8 cellular contexts compared by ENCODE assay signal in the genomic region with DNA sequence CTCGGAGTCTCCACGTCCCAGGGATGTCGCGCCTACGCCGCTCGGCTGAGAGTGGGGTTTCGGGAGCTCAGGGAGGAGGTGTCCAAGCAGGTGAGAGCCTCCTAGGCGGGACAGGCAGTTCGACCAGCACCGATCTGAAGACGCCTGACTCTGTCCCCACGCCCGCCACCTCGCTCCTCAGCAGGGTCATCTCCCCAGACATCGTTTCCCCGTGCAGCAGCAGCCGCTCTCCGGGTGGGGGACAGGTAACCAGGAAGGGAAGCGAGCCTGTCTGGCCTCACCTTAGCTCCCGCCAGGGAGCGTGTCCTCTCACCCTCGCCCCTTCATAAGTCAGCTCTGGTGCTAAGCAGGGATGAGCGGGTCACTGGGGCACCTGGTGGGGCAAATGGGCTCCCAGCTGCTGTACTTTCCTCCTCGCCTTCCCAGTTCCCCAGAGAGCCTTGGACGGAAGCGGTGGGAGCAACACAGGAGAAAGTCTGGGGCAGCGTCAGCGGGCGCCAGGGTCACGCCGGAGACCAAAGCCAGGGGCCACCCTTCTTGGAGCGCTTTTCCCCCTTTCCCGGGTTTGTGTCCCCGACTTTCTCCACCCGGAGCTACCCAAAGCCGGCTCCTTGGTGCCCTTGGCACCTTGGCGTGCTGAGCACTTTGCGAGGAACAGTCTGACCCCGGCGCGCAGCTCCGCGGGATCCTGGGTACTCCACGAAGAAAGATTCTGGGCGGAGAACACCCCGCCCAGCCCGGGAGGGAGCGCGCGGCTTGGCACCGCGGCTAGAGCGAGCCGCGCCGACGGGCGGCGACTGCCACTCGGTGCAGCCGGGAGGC. TPM values are rescaled to one million over a fixed set of nuclear protein-coding genes. Genes with fewer than 3 reads are reported as not detected.
DNase-seq lines count a peak whose midpoint lies in the region; ATAC-seq and TF ChIP-seq lines count a peak whose summit lies in the region.

No MANE protein-coding gene starts in this region.

- DNase-seq in stimulated activated CD4-positive, alpha-beta T cell treated with anti-CD3 and anti-CD28 coated beads, Interleukin-12 subunit alpha, Interleukin-12 subunit beta, amount 100 ng/mL, for 4 hours, result peak; percentile 8
- no peak for DNase-seq in stimulated activated CD4-positive, alpha-beta T cell treated with anti-CD3 and anti-CD28 coated beads, Interleukin-4, amount 100 ng/mL, for 4 hours
- DNase-seq in colonic mucosa (peak; percentile 76), midbrain (lab: John Stamatoyannopoulos, UW) (peak; percentile 37), cortex of kidney (lab: John Stamatoyannopoulos, UW) (no peak), NCI-H2081 treated with DMSO at 0.1 percent for 48 hours (lab: John Stamatoyannopoulos, UW) (no peak)

- no peak for TF ChIP-seq POLR2A in GM18505 (IDR thresholded peaks at IDR 0.05; ENCODE audit: borderline replicate concordance, extremely low read depth, insufficient read depth, insufficient read length)

- H3K36me3 ChIP-seq in colonic mucosa, result no peaks in the 10 kb centered on the region

- peak overlapping the region; percentile 56 for H3K4me3 ChIP-seq in colonic mucosa

- intact Hi-C loops in colonic mucosa (cut with DNase I), result no loop called here

- peak overlapping the region; percentile 49 to 82 for H3K9ac ChIP-seq in colonic mucosa (ENCODE audit: low read depth in 2 of 2, low read length in 2 of 2)

- H3K9me3 ChIP-seq in colonic mucosa, result no peaks in the 10 kb centered on the region

- peaks cover 6% of the 10 kb centered on the region for H3K4me1 ChIP-seq in colonic mucosa

- no peaks in the 10 kb centered on the region for H3K27me3 ChIP-seq in colonic mucosa

- ATAC-seq in HG02678 (IDR thresholded peaks at IDR 0.05; ENCODE audit: unreplicated experiment), result no peak
- ATAC-seq in GM18505 (IDR thresholded peaks at IDR 0.05; ENCODE audit: unreplicated experiment), result no peak

- H3K27ac ChIP-seq in colonic mucosa, result peak overlapping the region; percentile 76

- no peak for TF ChIP-seq CTCF in colonic mucosa (IDR thresholded peaks at IDR 0.05)

RNA-seq across cellular contexts. Expression of gene SPON1, which starts 1.6 kb away (rescaled TPM):
- total RNA-seq in colonic mucosa, result 10 to 100 TPM; 91.4 to 93.9 TPM

Comparison
In these comparisons a context has a peak if more than half of its experiments do, and no peak if none do; other contexts are left out.
1. DNase-seq: peak in stimulated activated CD4-positive, alpha-beta T cell treated with anti-CD3 and anti-CD28 coated beads, Interleukin-12 subunit alpha, Interleukin-12 subunit beta, amount 100 ng/mL, for 4 hours (single experiment), colonic mucosa (single experiment) and midbrain (single experiment); none in stimulated activated CD4-positive, alpha-beta T cell treated with anti-CD3 and anti-CD28 coated beads, Interleukin-4, amount 100 ng/mL, for 4 hours (0 of 2), cortex of kidney (single experiment) and NCI-H2081 treated with DMSO at 0.1 percent for 48 hours (single experiment).